9 cellular contexts compared by ENCODE assay signal in the genomic region with DNA sequence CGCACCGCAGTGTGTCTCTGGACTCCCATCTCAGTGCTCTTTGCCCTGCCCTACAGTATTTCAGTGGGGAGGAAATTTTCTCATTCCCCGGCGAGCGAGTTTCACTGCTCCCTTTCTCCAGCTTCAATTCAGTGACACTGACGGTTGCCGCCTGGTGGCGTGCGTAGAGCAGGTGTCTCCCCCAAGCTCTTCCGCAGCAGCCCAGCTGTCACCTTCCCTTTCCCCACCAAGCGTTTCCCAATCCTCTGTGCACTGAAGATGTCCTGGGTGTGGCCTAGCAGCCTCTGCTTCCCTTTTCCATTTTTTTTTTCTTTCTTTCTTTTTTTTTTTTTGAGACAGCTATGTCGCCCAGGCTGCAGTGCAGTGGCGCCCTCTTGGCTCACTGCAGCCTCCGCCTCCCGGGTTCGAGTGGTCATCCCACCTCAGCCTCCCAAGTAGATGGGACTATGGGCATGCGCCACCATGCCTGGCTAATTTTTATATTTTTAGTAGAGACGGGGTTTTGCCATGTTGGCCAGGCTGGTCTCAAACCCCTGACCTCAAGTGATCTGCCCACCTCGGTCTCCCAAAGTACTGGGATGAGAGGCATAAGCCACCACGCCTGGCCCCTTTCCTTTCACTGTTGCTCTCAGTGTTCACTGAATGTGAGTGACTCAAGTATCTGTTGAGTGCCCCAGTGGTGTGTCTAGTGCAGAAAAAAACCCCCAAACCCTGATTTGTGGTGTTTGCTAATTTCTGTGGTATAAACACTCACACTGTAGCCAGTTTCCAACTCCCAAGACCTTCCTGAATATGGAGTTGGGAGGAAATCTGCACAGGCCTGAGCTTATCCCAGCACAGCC. TPM values are rescaled to one million over a fixed set of nuclear protein-coding genes. Genes with fewer than 3 reads are reported as not detected.
DNase-seq lines count a peak whose midpoint lies in the region; ATAC-seq and TF ChIP-seq lines count a peak whose summit lies in the region.
"Had no signal": no experiment of that assay in that cellular context is flagged by ENCODE, and none has a peak within 500 bp of the region (broad histone marks: within the 10 kb centered on the region; RNA-seq: fewer than 3 reads in every experiment).

No MANE protein-coding gene starts in this region.

- H3K4me2 ChIP-seq in PC-3 (ENCODE audit: low read length) (no peak overlapping the region), hepatocyte (no peak overlapping the region), mammary epithelial cell (ENCODE audit: insufficient read depth, low read depth, low read length) (no peak overlapping the region)

- H3K27ac ChIP-seq in right atrium auricular region, result peak overlapping the region in 1 of 2 donors; percentile 22
- no peak overlapping the region for H3K27ac ChIP-seq in PC-3 (ENCODE audit: low read length)
- no peak overlapping the region for H3K27ac ChIP-seq in hepatocyte
- no peak overlapping the region for H3K27ac ChIP-seq in mammary epithelial cell (ENCODE audit: insufficient read depth, low read depth, low read length)

- CTCF ChIA-PET in PC-3 (lab: Charles Lee), result interaction anchor here (1.6 kb wide), 1 partner anchor 72 kb away, joined by 5 read pairs; no protein-coding TSS in a partner anchor
- CTCF ChIA-PET in mammary epithelial cell (lab: Charles Lee; ENCODE audit: low non-redundant PET), result no interaction called here

- H3K9ac ChIP-seq in PC-3 (ENCODE audit: low read length) (no peak overlapping the region), mammary epithelial cell (ENCODE audit: insufficient read depth, low read length) (no peak overlapping the region)

- H3K27me3 ChIP-seq in right atrium auricular region (no peaks in the 10 kb centered on the region), PC-3 (ENCODE audit: low read length) (no peaks in the 10 kb centered on the region), hepatocyte (no peaks in the 10 kb centered on the region), mammary epithelial cell (ENCODE audit: insufficient read depth, low read length) (no peaks in the 10 kb centered on the region), MG63 (no peaks in the 10 kb centered on the region)

- H3K9me3 ChIP-seq in right atrium auricular region, result no peaks in the 10 kb centered on the region
- no peaks in the 10 kb centered on the region for H3K9me3 ChIP-seq in PC-3 (ENCODE audit: low read length)
- H3K9me3 ChIP-seq in hepatocyte (ENCODE audit: low read depth), result no peaks in the 10 kb centered on the region
- H3K9me3 ChIP-seq in mammary epithelial cell (replicated peaks; ENCODE audit: insufficient read depth, low read length), result no peaks in the 10 kb centered on the region
- no peaks in the 10 kb centered on the region for H3K9me3 ChIP-seq in MG63

- H2AFZ ChIP-seq in PC-3 (ENCODE audit: low read length), result no peak overlapping the region
- no peak overlapping the region for H2AFZ ChIP-seq in hepatocyte
- no peak overlapping the region for H2AFZ ChIP-seq in mammary epithelial cell (ENCODE audit: low read depth, low read length)

- peak in 1 of 2 donors; percentile 44 for TF ChIP-seq CTCF in right atrium auricular region (IDR thresholded peaks at IDR 0.05)
- 0 out of 2 replicates have a peak, but pooled peaks have one; percentile 22 for TF ChIP-seq CTCF in PC-3 (conservative IDR thresholded peaks at IDR 0.05; ENCODE audit: low read depth, low read length)
- peak; percentile 19 for TF ChIP-seq CTCF in hepatocyte (IDR thresholded peaks at IDR 0.05; ENCODE audit: poor library complexity)
- peak in 1 of 2 donors; percentile 27 for TF ChIP-seq CTCF in mammary epithelial cell (conservative IDR thresholded peaks at IDR 0.05 in 1 of 2, IDR thresholded peaks at IDR 0.05 in 1 of 2; ENCODE audit: extremely low read depth in 1 of 2, insufficient read depth in 1 of 2, low read depth in 1 of 2, low read length in 2 of 2)

- H4K20me1 ChIP-seq in PC-3 (ENCODE audit: low read length) (no peaks in the 10 kb centered on the region), hepatocyte (ENCODE audit: insufficient read depth, poor library complexity, severe bottlenecking) (no peaks in the 10 kb centered on the region), mammary epithelial cell (ENCODE audit: insufficient read depth, low read length) (no peaks in the 10 kb centered on the region)

- intact Hi-C loops in Right ventricle myocardium inferior (cut with DNase I), result no loop called here
- intact Hi-C loops in PC-3 (cut with micrococcal nuclease), result no loop called here
- intact Hi-C loops in mammary epithelial cell (cut with micrococcal nuclease), result no loop called here

- H3K4me3 ChIP-seq in right atrium auricular region, result no peak overlapping the region
- no peak overlapping the region for H3K4me3 ChIP-seq in PC-3 (ENCODE audit: low read length)
- no peak overlapping the region for H3K4me3 ChIP-seq in hepatocyte
- H3K4me3 ChIP-seq in mammary epithelial cell (replicated peaks in 1 of 3; ENCODE audit: insufficient read depth in 1 of 3, low read depth in 2 of 3, low read length in 3 of 3), result no peak overlapping the region
- no peak overlapping the region for H3K4me3 ChIP-seq in MG63

- BruUV-seq in PC-3 (replicated peaks; lab: Mats Ljungman, UMichigan) (no TSS peak), mammary epithelial cell (replicated peaks; lab: Mats Ljungman, UMichigan) (no TSS peak)

- ATAC-seq in Right ventricle myocardium inferior, result peak; percentile 73
- no peak for ATAC-seq in PC-3
- ATAC-seq in HG02938 (IDR thresholded peaks at IDR 0.05; ENCODE audit: unreplicated experiment), result no peak

- H3K36me3 ChIP-seq in right atrium auricular region, result peaks cover 26% of the 10 kb centered on the region
- no peaks in the 10 kb centered on the region for H3K36me3 ChIP-seq in PC-3 (ENCODE audit: low read depth, low read length)
- H3K36me3 ChIP-seq in hepatocyte (replicated peaks; ENCODE audit: insufficient read depth, low read depth), result no peaks in the 10 kb centered on the region
- H3K36me3 ChIP-seq in mammary epithelial cell (ENCODE audit: insufficient read depth, low read length), result no peaks in the 10 kb centered on the region
- no peaks in the 10 kb centered on the region for H3K36me3 ChIP-seq in MG63

- H3K79me2 ChIP-seq in PC-3 (ENCODE audit: low read length), result no peaks in the 10 kb centered on the region
- no peaks in the 10 kb centered on the region for H3K79me2 ChIP-seq in hepatocyte
- H3K79me2 ChIP-seq in mammary epithelial cell (ENCODE audit: insufficient read depth, low read length), result no peaks in the 10 kb centered on the region

- no peaks in the 10 kb centered on the region for H3K9me2 ChIP-seq in PC-3 (replicated peaks; ENCODE audit: low read length)
- H3K9me2 ChIP-seq in hepatocyte (replicated peaks; ENCODE audit: insufficient read depth), result no peaks in the 10 kb centered on the region

- peak; percentile 89 for DNase-seq in Right ventricle myocardium inferior (ENCODE audit: missing footprints)
- no peak for DNase-seq in right atrium auricular region (ENCODE audit: low spot score)
- no peak for DNase-seq in PC-3
- DNase-seq in hepatocyte (ENCODE audit: low spot score), result peak; percentile 35
- no peak for DNase-seq in mammary epithelial cell
- no peak for DNase-seq in RKO (ENCODE audit: low spot score)
- DNase-seq in MG63, result no peak
- DNase-seq: NCI-H2081 treated with DMSO at 0.1 percent for 48 hours had no signal

- in situ Hi-C loops in mammary epithelial cell (cut with MboI; ENCODE audit: low sequenced_read_pairs in 2 of 2), result no loop called here

- no peaks in the 10 kb centered on the region for H3K4me1 ChIP-seq in right atrium auricular region
- no peaks in the 10 kb centered on the region for H3K4me1 ChIP-seq in PC-3 (ENCODE audit: insufficient read depth, low read length)
- H3K4me1 ChIP-seq in hepatocyte (ENCODE audit: insufficient read depth), result no peaks in the 10 kb centered on the region
- no peaks in the 10 kb centered on the region for H3K4me1 ChIP-seq in mammary epithelial cell (ENCODE audit: insufficient read depth, low read length)

- dilution Hi-C loops in mammary epithelial cell (cut with HindIII; ENCODE audit: low sequenced_read_pairs), result no loop called here

- 46% methylated on average over 20 of the region's 20 CpGs for WGBS in hepatocyte (ENCODE audit: low lambda C conversion rate, missing lambda C conversion rate)
- WGBS in mammary epithelial cell (ENCODE audit: low coverage, missing lambda C conversion rate), result 51% methylated on average over 13 of the region's 20 CpGs

- POLR2A ChIA-PET in PC-3 (lab: Charles Lee; ENCODE audit: unreplicated experiment), result no interaction called here

- H3F3A ChIP-seq in PC-3 (ENCODE audit: low read length, unreplicated experiment), result no peaks in the 10 kb centered on the region

RNA-seq across cellular contexts. Expression of gene TNFRSF1B, which starts 30.1 kb away (rescaled TPM):
- total RNA-seq in Right ventricle myocardium inferior (19.0 TPM), right atrium auricular region (10 to 100 TPM; 17.0 to 25.6 TPM), PC-3 (2014; rRNA removed) (0.29 and 1.3 TPM in 2 replicates), hepatocyte (4.1 and 13.4 TPM in 2 replicates), mammary epithelial cell (under 1 TPM; under 0.01 to 0.09 TPM)
- polyA plus RNA-seq in hepatocyte (3.0 and 4.3 TPM in 2 replicates), mammary epithelial cell (0.08 TPM)
- polyA minus RNA-seq in mammary epithelial cell, result not detected
- 2.5 and 3.9 TPM in 2 replicates for total RNA-seq in MG63 (2014; rRNA removed; shearing (Covaris generic); ENCODE audit: low replicate concordance)

RNA-seq across cellular contexts. Expression of gene VPS13D, which starts 33.0 kb away (rescaled TPM):
- total RNA-seq in Right ventricle myocardium inferior (105 TPM), right atrium auricular region (10 to 100 TPM; 48.1 to 65.2 TPM), PC-3 (2014; rRNA removed) (30.7 and 43.6 TPM in 2 replicates), hepatocyte (32.2 and 32.8 TPM in 2 replicates), mammary epithelial cell (10 to 100 TPM; 57.3 to 64.7 TPM)
- polyA plus RNA-seq in hepatocyte (7.3 and 10.7 TPM in 2 replicates), mammary epithelial cell (15.2 TPM)
- polyA minus RNA-seq in mammary epithelial cell, result 73.6 TPM
- total RNA-seq in MG63 (2014; rRNA removed; shearing (Covaris generic); ENCODE audit: low replicate concordance), result 12.1 and 16.2 TPM in 2 replicates

Comparison
In these comparisons a context has a peak if more than half of its experiments do, and no peak if none do; other contexts are left out.
1. DNase-seq: peak in Right ventricle myocardium inferior (single experiment) and hepatocyte (single experiment); none in right atrium auricular region (single experiment), PC-3 (single experiment), mammary epithelial cell (single experiment), RKO (single experiment) and MG63 (single experiment).